In the genomic region with DNA sequence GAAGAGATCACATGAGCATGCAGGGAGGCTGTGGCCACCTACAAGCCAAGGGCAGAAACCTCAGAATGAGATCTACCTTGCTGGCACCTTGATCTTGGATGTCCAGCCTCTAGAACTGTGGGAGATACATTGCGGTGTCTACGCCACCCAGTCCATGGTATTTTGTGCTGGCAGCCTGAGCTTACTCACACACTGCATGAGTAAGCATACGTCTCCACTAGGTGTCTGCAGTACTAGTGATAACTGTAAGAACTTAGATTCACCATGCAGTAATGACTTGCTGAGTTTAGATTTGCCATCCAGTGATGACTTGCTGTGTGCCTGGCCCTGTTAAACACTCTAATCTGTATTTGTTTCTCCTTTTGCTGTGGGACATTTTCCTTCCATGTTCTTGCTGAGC, we compare ENCODE assay signal across 17 cellular contexts.
DNase-seq lines count a peak whose midpoint lies in the region; ATAC-seq, FAIRE-seq and TF ChIP-seq lines count a peak whose summit lies in the region.
"Had no signal": no experiment of that assay in that cellular context is flagged by ENCODE, and none has a peak within 500 bp of the region (broad histone marks: within the 10 kb centered on the region; RNA-seq: fewer than 3 reads in every experiment).

No MANE protein-coding gene starts in this region.

- H4K8ac ChIP-seq in mesenchymal stem cell (ENCODE audit: low read length): no peak overlapping the region

- no peaks in the 10 kb centered on the region for H3K9me3 Mint-ChIP-seq in activated CD4-positive, alpha-beta T cell treated with anti-CD3 and anti-CD28 coated beads for 36 hours (ENCODE audit: low read depth)
- peaks cover 4% of the 10 kb centered on the region for H3K9me3 Mint-ChIP-seq in activated CD4-positive, alpha-beta T cell treated with anti-CD3 and anti-CD28 coated beads, Interleukin-2, amount 10 ng/mL, durations not matched to agents 24 days and 14 days

- no peaks in the 10 kb centered on the region for H3K79me1 ChIP-seq in mesenchymal stem cell (replicated peaks; ENCODE audit: low read length, poor library complexity, severe bottlenecking)

- WGBS in mesenchymal stem cell: 74% methylated on average over 3 of the region's 3 CpGs

- no peak overlapping the region for H3K27ac Mint-ChIP-seq in activated CD4-positive, alpha-beta T cell treated with anti-CD3 and anti-CD28 coated beads for 36 hours
- H3K27ac Mint-ChIP-seq in activated CD4-positive, alpha-beta T cell treated with anti-CD3 and anti-CD28 coated beads, Interleukin-2, amount 10 ng/mL, durations not matched to agents 24 days and 14 days: no peak overlapping the region

- H3K23ac ChIP-seq in mesenchymal stem cell (ENCODE audit: low read length in 2 of 2): no peak overlapping the region

- H3K27ac ChIP-seq in mesenchymal stem cell (ENCODE audit: low read length, poor library complexity, severe bottlenecking) (no peak overlapping the region), WERI-Rb-1 (no peak overlapping the region)
- H3K27ac ChIP-seq: C4-2B had no signal

- no peak overlapping the region for H4K91ac ChIP-seq in mesenchymal stem cell (ENCODE audit: low read length)

- no peak overlapping the region for H2AFZ ChIP-seq in mesenchymal stem cell (ENCODE audit: low read depth, low read length)

- intact Hi-C loops in activated CD4-positive, alpha-beta T cell treated with anti-CD3 and anti-CD28 coated beads for 36 hours (cut with DNase I, micrococcal nuclease): no loop called here
- intact Hi-C loops in activated CD4-positive, alpha-beta T cell treated with anti-CD3 and anti-CD28 coated beads, Interleukin-2, amount 10 ng/mL, durations not matched to agents 24 days and 14 days (cut with micrococcal nuclease): no loop called here

- H3K9me3 ChIP-seq in mesenchymal stem cell (ENCODE audit: control insufficient read depth, low read length): no peaks in the 10 kb centered on the region
- peaks cover 12% of the 10 kb centered on the region for H3K9me3 ChIP-seq in WERI-Rb-1 (ENCODE audit: severe bottlenecking)
- H3K9me3 ChIP-seq: Caco-2 had no signal

- POLR2A ChIA-PET in activated CD4-positive, alpha-beta T cell treated with anti-CD3 and anti-CD28 coated beads for 36 hours (lab: Charles Lee): no interaction called here

- H2BK120ac ChIP-seq in mesenchymal stem cell (ENCODE audit: low read depth, low read length): no peak overlapping the region

- H3K4me3 ChIP-seq in bronchial epithelial cell (ENCODE audit: low read depth, low read length) (no peak overlapping the region), mesenchymal stem cell (ENCODE audit: insufficient read depth in 1 of 2, low read depth in 1 of 2, low read length in 2 of 2) (no peak overlapping the region), WERI-Rb-1 (ENCODE audit: low read depth, low read length) (no peak overlapping the region)
- H3K4me3 ChIP-seq: GM12878 had no signal

- H3K14ac ChIP-seq in mesenchymal stem cell (ENCODE audit: low read length in 2 of 2): no peak overlapping the region

- no peak overlapping the region for H3K4me3 Mint-ChIP-seq in activated CD4-positive, alpha-beta T cell treated with anti-CD3 and anti-CD28 coated beads for 36 hours
- H3K4me3 Mint-ChIP-seq in activated CD4-positive, alpha-beta T cell treated with anti-CD3 and anti-CD28 coated beads, Interleukin-2, amount 10 ng/mL, durations not matched to agents 24 days and 14 days: no peak overlapping the region

- H3K36me3 Mint-ChIP-seq in activated CD4-positive, alpha-beta T cell treated with anti-CD3 and anti-CD28 coated beads for 36 hours (ENCODE audit: low read depth): no peaks in the 10 kb centered on the region
- H3K36me3 Mint-ChIP-seq in activated CD4-positive, alpha-beta T cell treated with anti-CD3 and anti-CD28 coated beads, Interleukin-2, amount 10 ng/mL, durations not matched to agents 24 days and 14 days (ENCODE audit: low read depth): no peaks in the 10 kb centered on the region

- no peak overlapping the region for H3K4ac ChIP-seq in mesenchymal stem cell (ENCODE audit: low read depth in 1 of 2, low read length in 2 of 2)

- no peak for TF ChIP-seq CTCF in bronchial epithelial cell (IDR thresholded peaks at IDR 0.05; ENCODE audit: insufficient read depth, low read length, severe bottlenecking)
- no peak for TF ChIP-seq CTCF in WERI-Rb-1 (IDR thresholded peaks at IDR 0.05; ENCODE audit: low read depth, low read length)

- H2BK5ac ChIP-seq in mesenchymal stem cell (ENCODE audit: low read depth, low read length, poor library complexity, severe bottlenecking): no peak overlapping the region

- FAIRE-seq in bronchial epithelial cell (lab: Jason Lieb, UNC): no peak
- FAIRE-seq: GM12878, GM18507 had no signal

- no peak overlapping the region for H3K4me2 ChIP-seq in mesenchymal stem cell (ENCODE audit: low read length, poor library complexity, severe bottlenecking)

- H3K4me1 Mint-ChIP-seq in activated CD4-positive, alpha-beta T cell treated with anti-CD3 and anti-CD28 coated beads for 36 hours: no peaks in the 10 kb centered on the region
- peaks cover 5% of the 10 kb centered on the region for H3K4me1 Mint-ChIP-seq in activated CD4-positive, alpha-beta T cell treated with anti-CD3 and anti-CD28 coated beads, Interleukin-2, amount 10 ng/mL, durations not matched to agents 24 days and 14 days

- no peaks in the 10 kb centered on the region for H3K27me3 ChIP-seq in bronchial epithelial cell (ENCODE audit: control insufficient read depth, insufficient read depth, low read length)
- peaks cover 0 to 49% of the 10 kb centered on the region in 2 experiments for H3K27me3 ChIP-seq in mesenchymal stem cell (ENCODE audit: control insufficient read depth in 1 of 2, insufficient read depth in 1 of 2, low read length in 2 of 2)
- H3K27me3 ChIP-seq in WERI-Rb-1 (ENCODE audit: insufficient read depth, low read depth, severe bottlenecking): no peaks in the 10 kb centered on the region

- no peak overlapping the region for H2BK15ac ChIP-seq in mesenchymal stem cell (ENCODE audit: low read depth, poor library complexity, severe bottlenecking)

- H3K4me1 ChIP-seq in mesenchymal stem cell (ENCODE audit: control insufficient read depth, insufficient read depth, low read depth, low read length): peaks cover 4% of the 10 kb centered on the region
- H3K4me1 ChIP-seq: Caco-2 had no signal

- CTCF ChIA-PET in activated CD4-positive, alpha-beta T cell treated with anti-CD3 and anti-CD28 coated beads for 36 hours (lab: Charles Lee): interaction anchor here (0.6 kb wide), 1 partner anchor 1647 kb away, joined by 3 read pairs; no protein-coding TSS in a partner anchor

- no peak overlapping the region for H3K18ac ChIP-seq in mesenchymal stem cell (ENCODE audit: low read depth in 1 of 2, low read length in 2 of 2)

- H2BK12ac ChIP-seq in mesenchymal stem cell (ENCODE audit: low read length in 2 of 2): no peak overlapping the region

- no peak overlapping the region for H2AK5ac ChIP-seq in mesenchymal stem cell (ENCODE audit: low read length, severe bottlenecking)

- H3K36me3 ChIP-seq in bronchial epithelial cell (ENCODE audit: control insufficient read depth, insufficient read depth, low read length) (no peaks in the 10 kb centered on the region), mesenchymal stem cell (ENCODE audit: control insufficient read depth in 1 of 2, insufficient read depth in 2 of 2, low read depth in 1 of 2, low read length in 2 of 2) (no peaks in the 10 kb centered on the region), WERI-Rb-1 (no peaks in the 10 kb centered on the region)

- ATAC-seq in activated CD4-positive, alpha-beta T cell treated with anti-CD3 and anti-CD28 coated beads for 36 hours: peak; percentile 53
- ATAC-seq: GM12878 had no signal

- DNase-seq in activated CD4-positive, alpha-beta T cell treated with anti-CD3 and anti-CD28 coated beads for 36 hours: no peak
- DNase-seq in activated CD4-positive, alpha-beta T cell treated with anti-CD3 and anti-CD28 coated beads, Interleukin-2, amount 10 ng/mL, durations not matched to agents 24 days and 14 days: no peak
- DNase-seq in M059J (ENCODE audit: low read depth) (peak; percentile 31), bronchial epithelial cell (ENCODE audit: low read depth) (peak; percentile 70), mesenchymal stem cell (peak; percentile 36), mesenteric fat pad (ENCODE audit: low spot score) (no peak), NCI-H1417 treated with DMSO at 0.1 percent for 48 hours (lab: John Stamatoyannopoulos, UW) (no peak), WERI-Rb-1 (no peak)
- DNase-seq: 8988T, Caco-2, HCEC 1CT, NCI-H1092 treated with DMSO at 0.1 percent for 48 hours, NCI-H187, NCI-H69 had no signal

- peaks cover 7% of the 10 kb centered on the region for H3K27me3 Mint-ChIP-seq in activated CD4-positive, alpha-beta T cell treated with anti-CD3 and anti-CD28 coated beads for 36 hours
- H3K27me3 Mint-ChIP-seq in activated CD4-positive, alpha-beta T cell treated with anti-CD3 and anti-CD28 coated beads, Interleukin-2, amount 10 ng/mL, durations not matched to agents 24 days and 14 days: peaks cover 11% of the 10 kb centered on the region

- no peak overlapping the region for H3K9ac ChIP-seq in mesenchymal stem cell (ENCODE audit: low read length)

Comparison
In these comparisons a context has a peak if more than half of its experiments do, and no peak if none do; other contexts are left out.
1. DNase-seq: peak in M059J (single experiment), bronchial epithelial cell (single experiment) and mesenchymal stem cell (single experiment); none in activated CD4-positive, alpha-beta T cell treated with anti-CD3 and anti-CD28 coated beads for 36 hours (single experiment), activated CD4-positive, alpha-beta T cell treated with anti-CD3 and anti-CD28 coated beads, Interleukin-2, amount 10 ng/mL, durations not matched to agents 24 days and 14 days (single experiment), mesenteric fat pad (single experiment), NCI-H1417 treated with DMSO at 0.1 percent for 48 hours (single experiment) and WERI-Rb-1 (single experiment).